ENCODE assay signal across 20 cellular contexts in the genomic region with DNA sequence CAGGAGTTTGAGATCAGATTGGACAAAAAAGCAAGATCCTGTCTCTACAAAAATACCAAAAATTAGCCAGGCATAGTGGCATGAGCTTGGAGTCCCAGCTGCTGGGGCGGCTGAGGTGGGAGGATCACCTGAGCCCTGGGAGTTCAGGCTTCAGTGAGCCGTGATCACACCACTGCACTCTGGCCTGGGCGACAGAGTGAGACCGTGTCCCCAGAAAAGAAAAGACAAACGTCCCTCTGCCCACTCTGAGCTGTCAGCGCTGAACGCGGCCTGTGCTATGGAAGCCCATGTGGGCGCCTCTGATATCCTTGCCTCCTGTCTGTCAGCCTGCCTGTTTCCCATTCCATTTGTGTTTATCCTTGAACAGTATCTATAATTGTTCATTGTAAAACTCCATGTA.
"Had no signal": no experiment of that assay in that cellular context is flagged by ENCODE, and none has a peak within 500 bp of the region (broad histone marks: within the 10 kb centered on the region; RNA-seq: fewer than 3 reads in every experiment).

No MANE protein-coding gene starts in this region.

- H3K4me1 Mint-ChIP-seq: activated naive CD8-positive, alpha-beta T cell treated with anti-CD3 and anti-CD28 coated beads for 36 hours; activated T-helper 17 cell treated with anti-CD3 and anti-CD28 coated beads, Interleukin-2, amount 50 U/mL, for 72 hours; naive B cell had no signal

- H3K9me3 ChIP-seq: colonic mucosa, mucosa of descending colon, ovary, sigmoid colon, thoracic aorta had no signal

- H3K27ac Mint-ChIP-seq: activated naive CD8-positive, alpha-beta T cell treated with anti-CD3 and anti-CD28 coated beads for 36 hours; activated T-helper 17 cell treated with anti-CD3 and anti-CD28 coated beads, Interleukin-2, amount 50 U/mL, for 72 hours; stimulated activated naive B cell treated with anti-CD40 and anti-IgM and Interleukin-4, amounts not matched to agents 10 μg/mL and 1 μg/mL and 100 μg/mL, for 72 hours had no signal

- DNase-seq: activated CD4-positive, alpha-beta T cell treated with anti-CD3 and anti-CD28 coated beads, Interleukin-2, amount 50 U/mL, for 1 hour; activated naive CD4-positive, alpha-beta T cell; activated naive CD8-positive, alpha-beta T cell treated with anti-CD3 and anti-CD28 coated beads for 36 hours; amniotic stem cell; caudate nucleus; colonic mucosa; erythroblast; foreskin melanocyte; head of caudate nucleus; mesenchymal stem cell; mucosa of descending colon; naive B cell; ovary; sigmoid colon; stimulated activated CD4-positive, alpha-beta T cell treated with anti-CD3 and anti-CD28 coated beads, Interleukin-4, amount 100 ng/mL, for 4 hours; stimulated activated naive B cell treated with anti-CD40 and anti-IgM and Interleukin-4, amounts not matched to agents 10 μg/mL and 1 μg/mL and 100 μg/mL, for 72 hours; T1000 had no signal

- ATAC-seq: activated CD4-positive, CD25-positive, alpha-beta regulatory T cell treated with anti-CD3 and anti-CD28 coated beads, Interleukin-2, amount 50 U/mL, for 24 hours; activated T-helper 17 cell treated with anti-CD3 and anti-CD28 coated beads, Interleukin-2, amount 50 U/mL, for 72 hours; mucosa of descending colon; stimulated activated naive B cell treated with anti-CD40 and anti-IgM and Interleukin-4, amounts not matched to agents 10 μg/mL and 1 μg/mL and 100 μg/mL, for 72 hours had no signal

- H3K9me3 Mint-ChIP-seq: activated naive CD8-positive, alpha-beta T cell treated with anti-CD3 and anti-CD28 coated beads for 36 hours; activated T-helper 17 cell treated with anti-CD3 and anti-CD28 coated beads, Interleukin-2, amount 50 U/mL, for 72 hours; naive B cell; stimulated activated naive B cell treated with anti-CD40 and anti-IgM and Interleukin-4, amounts not matched to agents 10 μg/mL and 1 μg/mL and 100 μg/mL, for 72 hours had no signal

- H3K36me3 ChIP-seq: colonic mucosa, ovary had no signal

- H3K4me3 Mint-ChIP-seq: activated T-helper 17 cell treated with anti-CD3 and anti-CD28 coated beads, Interleukin-2, amount 50 U/mL, for 72 hours; naive B cell; stimulated activated naive B cell treated with anti-CD40 and anti-IgM and Interleukin-4, amounts not matched to agents 10 μg/mL and 1 μg/mL and 100 μg/mL, for 72 hours had no signal

- H3K4me3 ChIP-seq: colonic mucosa, mucosa of descending colon, ovary, sigmoid colon, thoracic aorta had no signal

- H3K27ac ChIP-seq: colonic mucosa, ovary, sigmoid colon, thoracic aorta had no signal

- H3K27me3 ChIP-seq: colonic mucosa, ovary, sigmoid colon had no signal

- H3K27me3 Mint-ChIP-seq: activated naive CD8-positive, alpha-beta T cell treated with anti-CD3 and anti-CD28 coated beads for 36 hours; activated T-helper 17 cell treated with anti-CD3 and anti-CD28 coated beads, Interleukin-2, amount 50 U/mL, for 72 hours; naive B cell; stimulated activated naive B cell treated with anti-CD40 and anti-IgM and Interleukin-4, amounts not matched to agents 10 μg/mL and 1 μg/mL and 100 μg/mL, for 72 hours had no signal
